In genomic region chr12:50720085-50720484, GRCh38 we compare ENCODE assay signal across 10 cellular contexts.
"Had no signal": no experiment of that assay in that cellular context is flagged by ENCODE, and none has a peak within 500 bp of the region (broad histone marks: within the 10 kb centered on the region; RNA-seq: fewer than 3 reads in every experiment).

No MANE protein-coding gene starts in this region.

- DNase-seq: activated naive CD4-positive, alpha-beta T cell treated with Interleukin-2 at 50 U/mL for 16 hours; caudate nucleus; heart right ventricle; mammary epithelial cell; psoas muscle; right lobe of liver; stimulated activated naive CD8-positive, alpha-beta T cell treated with anti-CD3 and anti-CD28 coated beads, Interleukin-15, amount 100 ng/mL, for 72 hours had no signal

- H3K4me3 ChIP-seq: coronary artery, esophagus muscularis mucosa, gastroesophageal sphincter, heart right ventricle, psoas muscle, right lobe of liver had no signal
